ENCODE assay signal across 9 cellular contexts in genomic region chr21:45154511-45155508, GRCh38.
DNase-seq lines count a peak whose midpoint lies in the region; ATAC-seq and TF ChIP-seq lines count a peak whose summit lies in the region.
"Had no signal": no experiment of that assay in that cellular context is flagged by ENCODE, and none has a peak within 500 bp of the region (broad histone marks: within the 10 kb centered on the region; RNA-seq: fewer than 3 reads in every experiment).

No MANE protein-coding gene starts in this region.

- H3K4me3 Mint-ChIP-seq in HFFc6, result no peak overlapping the region; the same call in 1 of the 2 replicates
- H3K4me3 Mint-ChIP-seq in activated T-cell treated with anti-CD3 and anti-CD28 coated beads, Interleukin-2, amount 50 U/mL, for 4 hours, result no peak overlapping the region

- peak overlapping the region; percentile 81; the same call in 1 of the 2 replicates for H3K27ac Mint-ChIP-seq in HFFc6

- no peak for TF ChIP-seq CTCF in HFFc6 (IDR thresholded peaks at IDR 0.05)

- no peaks in the 10 kb centered on the region for H3K36me3 Mint-ChIP-seq in HFFc6 (ENCODE audit: low read depth)
- H3K36me3 Mint-ChIP-seq in activated T-cell treated with anti-CD3 and anti-CD28 coated beads, Interleukin-2, amount 50 U/mL, for 4 hours (ENCODE audit: insufficient read depth), result peaks cover 5% of the 10 kb centered on the region

- no peaks in the 10 kb centered on the region for H3K9me3 Mint-ChIP-seq in HFFc6
- no peaks in the 10 kb centered on the region for H3K9me3 Mint-ChIP-seq in activated T-cell treated with anti-CD3 and anti-CD28 coated beads, Interleukin-2, amount 50 U/mL, for 4 hours

- H3K4me1 Mint-ChIP-seq in HFFc6 (ENCODE audit: low read depth), result peaks cover 33% of the 10 kb centered on the region
- H3K4me1 Mint-ChIP-seq in activated T-cell treated with anti-CD3 and anti-CD28 coated beads, Interleukin-2, amount 50 U/mL, for 4 hours (ENCODE audit: low read depth), result peaks cover 45% of the 10 kb centered on the region

- DNase-seq in AG20443 (ENCODE audit: low spot score) (peak; percentile 73), HFFc6 (peak; percentile 48), hepatic stellate cell (ENCODE audit: low spot score) (peak; percentile 85), NCI-H2081 treated with DMSO at 0.1 percent for 48 hours (lab: John Stamatoyannopoulos, UW) (no peak), GM19240 (ENCODE audit: insufficient read length, low spot score) (no peak), midbrain (lab: John Stamatoyannopoulos, UW) (no peak)
- no peak for DNase-seq in activated T-cell treated with anti-CD3 and anti-CD28 coated beads, Interleukin-2, amount 50 U/mL, for 4 hours
- DNase-seq: naive B cell had no signal

- ATAC-seq in activated T-cell treated with anti-CD3 and anti-CD28 coated beads, Interleukin-2, amount 50 U/mL, for 4 hours, result peak; percentile 51 to 66
- no peak for ATAC-seq in GM18907 (IDR thresholded peaks at IDR 0.05; ENCODE audit: unreplicated experiment)

- peaks cover 30% of the 10 kb centered on the region for H3K27me3 Mint-ChIP-seq in HFFc6 (ENCODE audit: insufficient read depth)
- H3K27me3 Mint-ChIP-seq in activated T-cell treated with anti-CD3 and anti-CD28 coated beads, Interleukin-2, amount 50 U/mL, for 4 hours (ENCODE audit: low read depth), result no peaks in the 10 kb centered on the region
- H3K27me3 Mint-ChIP-seq: naive B cell had no signal

Comparison
In these comparisons a context has a peak if more than half of its experiments do, and no peak if none do; other contexts are left out.
1. DNase-seq: peak in AG20443 (single experiment), HFFc6 (single experiment) and hepatic stellate cell (single experiment); none in activated T-cell treated with anti-CD3 and anti-CD28 coated beads, Interleukin-2, amount 50 U/mL, for 4 hours (single experiment), NCI-H2081 treated with DMSO at 0.1 percent for 48 hours (single experiment), GM19240 (single experiment) and midbrain (single experiment).